In the genomic region with DNA sequence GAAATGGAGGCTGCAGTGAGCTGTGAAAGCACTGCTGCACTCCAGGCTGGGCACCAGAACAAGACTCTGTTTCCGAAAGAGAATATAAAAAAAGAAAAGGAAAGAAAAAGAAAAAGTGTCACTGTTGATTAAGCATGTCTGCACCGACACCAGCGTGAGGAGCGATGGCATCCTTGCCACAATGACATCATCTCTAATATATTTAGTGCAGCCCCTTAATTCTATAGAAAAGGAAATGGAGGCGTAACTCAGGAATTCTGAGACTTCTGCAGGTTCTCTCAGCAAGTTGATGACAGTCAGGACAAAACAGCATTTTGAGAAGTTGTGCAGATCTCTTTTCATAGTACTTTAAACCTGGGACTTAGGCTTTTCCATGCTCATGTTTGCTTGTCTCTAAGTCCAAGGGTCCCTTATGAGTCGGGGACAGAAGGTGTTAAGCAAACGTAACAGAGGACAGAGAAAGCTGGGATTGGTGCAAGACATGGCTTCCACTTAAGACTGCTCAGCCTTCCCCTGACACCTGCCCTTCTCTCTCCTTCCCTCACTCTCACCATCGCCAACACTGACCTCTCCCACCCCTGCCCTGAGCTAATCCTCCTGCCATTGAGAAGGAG, we compare ENCODE assay signal across 16 cellular contexts. TPM values are rescaled to one million over a fixed set of nuclear protein-coding genes. Genes with fewer than 3 reads are reported as not detected.
DNase-seq lines count a peak whose midpoint lies in the region; ATAC-seq and TF ChIP-seq lines count a peak whose summit lies in the region.
"Had no signal": no experiment of that assay in that cellular context is flagged by ENCODE, and none has a peak within 500 bp of the region (broad histone marks: within the 10 kb centered on the region; RNA-seq: fewer than 3 reads in every experiment).

No MANE protein-coding gene starts in this region.

- H2AFZ ChIP-seq in DND-41 (ENCODE audit: low read depth, low read length) = peak overlapping the region; percentile 57
- H2AFZ ChIP-seq in neuronal stem cell (ENCODE audit: low read length) = peak overlapping the region; percentile 18

- peaks cover 97% of the 10 kb centered on the region for H3K4me1 ChIP-seq in DND-41 (ENCODE audit: insufficient read depth, low read length)
- H3K4me1 ChIP-seq in neuronal stem cell (ENCODE audit: control insufficient read depth in 2 of 2, insufficient read depth in 1 of 2, low read depth in 1 of 2, low read length in 2 of 2) = peaks cover 9% of the 10 kb centered on the region in 2 donors

- H2BK15ac ChIP-seq in neuronal stem cell (ENCODE audit: low read length) = no peak overlapping the region

- no peak for TF ChIP-seq CTCF in DND-41 (IDR thresholded peaks at IDR 0.05; ENCODE audit: borderline replicate concordance, extremely low read depth, low read length, poor library complexity, severe bottlenecking)

- no peaks in the 10 kb centered on the region for H3K36me3 Mint-ChIP-seq in T-helper 17 cell (ENCODE audit: low read depth)

- H3K4me2 ChIP-seq in DND-41 (ENCODE audit: insufficient read depth, low read length) (no peak overlapping the region), neuronal stem cell (ENCODE audit: insufficient read depth, low read length, poor library complexity, severe bottlenecking) (no peak overlapping the region)

- H3K4me3 ChIP-seq in DND-41 (ENCODE audit: low read depth in 1 of 2, low read length in 2 of 2) = no peak overlapping the region
- H3K4me3 ChIP-seq in neuronal stem cell (ENCODE audit: low read length in 2 of 2) = no peak overlapping the region

- H3K27me3 ChIP-seq in DND-41 (ENCODE audit: insufficient read depth, low read length, poor library complexity) = no peaks in the 10 kb centered on the region
- no peaks in the 10 kb centered on the region for H3K27me3 ChIP-seq in neuronal stem cell (ENCODE audit: control insufficient read depth in 3 of 3, insufficient read depth in 3 of 3, low read depth in 1 of 3, low read length in 3 of 3)

- H3K27ac ChIP-seq in DND-41 (ENCODE audit: low read length) (peak overlapping the region; percentile 84), KOPT-K1 (ENCODE audit: low read depth, low read length, poor library complexity, severe bottlenecking) (peak overlapping the region; percentile 100), neuronal stem cell (replicated peaks; ENCODE audit: low read length) (no peak overlapping the region)

- no peak overlapping the region for H2BK120ac ChIP-seq in neuronal stem cell (ENCODE audit: low read depth, low read length)

- no peak overlapping the region for H2BK5ac ChIP-seq in neuronal stem cell (ENCODE audit: low read length)

- H3K27ac Mint-ChIP-seq in T-helper 17 cell = no peak overlapping the region

- no peak overlapping the region for H2AK5ac ChIP-seq in neuronal stem cell (ENCODE audit: low read depth, low read length)

- H3K27me3 Mint-ChIP-seq in T-helper 17 cell = peaks cover 13% of the 10 kb centered on the region

- H3K36me3 ChIP-seq in DND-41 (ENCODE audit: insufficient read depth, low read length) (no peaks in the 10 kb centered on the region), KOPT-K1 (ENCODE audit: insufficient read depth, low read length) (no peaks in the 10 kb centered on the region), neuronal stem cell (replicated peaks in 1 of 2; ENCODE audit: control insufficient read depth in 2 of 2, insufficient read depth in 2 of 2, low read length in 2 of 2) (no peaks in the 10 kb centered on the region)

- H4K91ac ChIP-seq in neuronal stem cell (ENCODE audit: low read depth, low read length, poor library complexity) = no peak overlapping the region

- WGBS in neuronal stem cell (ENCODE audit: extremely low coverage in 2 of 2, insufficient read length in 2 of 2, insufficient replicate concordance in 1 of 2), 2 donors = no CpG with 5 or more reads among the region's 8 CpGs

- DNase-seq in DND-41 (no peak), dermis blood vessel endothelial cell (peak; percentile 36), neuronal stem cell (ENCODE audit: low spot score) (no peak), activated T-cell treated with anti-CD3 and anti-CD28 coated beads for 4 hours (no peak), T-helper 17 cell (no peak), SW480 (ENCODE audit: low spot score) (no peak), NCI-H82 (lab: John Stamatoyannopoulos, UW) (no peak)
- DNase-seq: AML-193, Calu3, DMS79 treated with DMSO at 0.1 percent for 48 hours, Kasumi-1, NCI-H187 treated with DMSO at 0.1 percent for 48 hours, NCI-H2171, NCI-H510A, SIG-M5 had no signal

- peak overlapping the region; percentile 43 for H2BK12ac ChIP-seq in neuronal stem cell (ENCODE audit: low read length)

- no peak overlapping the region for H3K18ac ChIP-seq in neuronal stem cell (ENCODE audit: low read length)

- no peak overlapping the region for H3K4me3 Mint-ChIP-seq in T-helper 17 cell

- no peak overlapping the region for H3K14ac ChIP-seq in neuronal stem cell (ENCODE audit: low read length)

- H3K9me3 ChIP-seq in DND-41 (ENCODE audit: insufficient read depth, low read length, severe bottlenecking) = no peaks in the 10 kb centered on the region
- no peaks in the 10 kb centered on the region for H3K9me3 ChIP-seq in KOPT-K1 (ENCODE audit: insufficient read depth, low read length, poor library complexity, severe bottlenecking)
- no peaks in the 10 kb centered on the region for H3K9me3 ChIP-seq in neuronal stem cell (replicated peaks in 1 of 2; ENCODE audit: control insufficient read depth in 2 of 2, insufficient read depth in 1 of 2, low read depth in 1 of 2, low read length in 2 of 2)
- H3K9me3 ChIP-seq in T-helper 17 cell (ENCODE audit: control insufficient read depth, low read length, poor library complexity, severe bottlenecking) = no peaks in the 10 kb centered on the region

- no peak overlapping the region for H3K4ac ChIP-seq in neuronal stem cell (ENCODE audit: low read length)

- 0 out of 2 replicates have a peak, but pooled peaks cover 6% of the 10 kb centered on the region for H3K79me2 ChIP-seq in DND-41 (ENCODE audit: insufficient read depth, low read length)

- no peaks in the 10 kb centered on the region for H4K20me1 ChIP-seq in DND-41 (ENCODE audit: insufficient read depth, low read length)

- ATAC-seq in DND-41 (ENCODE audit: insufficient read depth, low read depth) (no peak), T-helper 17 cell (no peak)

- peaks cover 8% of the 10 kb centered on the region for H3K4me1 Mint-ChIP-seq in T-helper 17 cell

- no peak overlapping the region for H4K8ac ChIP-seq in neuronal stem cell (ENCODE audit: low read depth, low read length)

- H3K23ac ChIP-seq in neuronal stem cell (ENCODE audit: low read depth, low read length, poor library complexity) = no peak overlapping the region

- H3K79me1 ChIP-seq in neuronal stem cell (ENCODE audit: low read depth, low read length) = no peaks in the 10 kb centered on the region

- H3K9ac ChIP-seq in DND-41 (ENCODE audit: low read depth, low read length) = peak overlapping the region; percentile 57; the same call in 1 of the 2 replicates
- no peak overlapping the region for H3K9ac ChIP-seq in neuronal stem cell (ENCODE audit: low read depth, low read length, poor library complexity)

RNA-seq across cellular contexts. Expression of gene ANKRD1, which starts 16.9 kb away (rescaled TPM):
- total RNA-seq in dermis blood vessel endothelial cell (441 and 829 TPM in 2 replicates), T-helper 17 cell (not detected)
- 13.6 TPM for polyA plus RNA-seq in neuronal stem cell (2013, experiment 1 of 2)
- polyA plus RNA-seq in neuronal stem cell (2013, experiment 2 of 2) = 13.9 TPM

Comparison
In these comparisons a context has a peak if more than half of its experiments do, and no peak if none do; other contexts are left out.
1. RNA of gene ANKRD1, which starts 16.9 kb away (total RNA-seq): 441 to 829 TPM in dermis blood vessel endothelial cell; not detected in T-helper 17 cell; every median in the first group is over 100 times any median in the second.